In the genomic region with DNA sequence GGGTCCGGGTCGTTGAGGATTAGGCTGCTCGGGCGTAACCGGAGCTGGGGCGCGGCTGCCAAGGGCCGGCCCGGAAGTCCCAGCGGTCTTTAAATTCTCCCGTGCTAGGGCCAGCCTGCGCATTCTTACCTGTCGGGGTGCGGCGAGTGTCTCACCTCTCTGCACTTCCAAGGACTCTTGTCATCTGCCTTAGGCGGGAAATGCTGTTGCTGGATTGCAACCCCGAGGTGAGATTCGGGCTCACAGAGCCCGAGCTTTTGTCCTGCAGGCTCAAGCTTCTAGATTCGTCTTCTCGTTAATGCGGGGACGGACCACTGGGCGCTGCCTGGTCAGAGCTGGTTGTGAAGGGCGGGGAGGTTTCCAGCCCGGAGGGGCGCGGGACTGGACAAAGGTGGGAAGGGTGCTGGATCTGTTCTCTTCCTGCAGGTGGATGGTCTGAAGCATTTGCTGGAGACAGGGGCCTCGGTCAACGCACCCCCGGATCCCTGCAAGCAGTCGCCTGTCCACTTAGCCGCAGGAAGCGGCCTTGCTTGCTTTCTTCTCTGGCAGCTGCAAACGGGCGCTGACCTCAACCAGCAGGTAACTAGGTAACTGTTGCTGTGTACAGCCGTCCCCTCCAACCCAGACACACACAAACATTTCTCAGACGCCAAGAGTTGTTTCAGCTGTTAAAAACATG, we compare ENCODE assay signal across 1 cellular context.
TF ChIP-seq lines count a peak whose summit lies in the region.

A gene with protein sequence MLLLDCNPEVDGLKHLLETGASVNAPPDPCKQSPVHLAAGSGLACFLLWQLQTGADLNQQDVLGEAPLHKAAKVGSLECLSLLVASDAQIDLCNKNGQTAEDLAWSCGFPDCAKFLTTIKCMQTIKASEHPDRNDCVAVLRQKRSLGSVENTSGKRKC (plus strand): TSS at position 118 of the 679 bp plus-strand sequence. CDS start 83 bp downstream, at position 201.

TF ChIP-seq in SK-N-SH treated with all-trans-retinoic acid at 6 μM for 48 hours, 23 proteins besides CTCF, POLR2A, EP300 and RAD21 (continued from another document):
- TF ChIP-seq, protein P1, sequence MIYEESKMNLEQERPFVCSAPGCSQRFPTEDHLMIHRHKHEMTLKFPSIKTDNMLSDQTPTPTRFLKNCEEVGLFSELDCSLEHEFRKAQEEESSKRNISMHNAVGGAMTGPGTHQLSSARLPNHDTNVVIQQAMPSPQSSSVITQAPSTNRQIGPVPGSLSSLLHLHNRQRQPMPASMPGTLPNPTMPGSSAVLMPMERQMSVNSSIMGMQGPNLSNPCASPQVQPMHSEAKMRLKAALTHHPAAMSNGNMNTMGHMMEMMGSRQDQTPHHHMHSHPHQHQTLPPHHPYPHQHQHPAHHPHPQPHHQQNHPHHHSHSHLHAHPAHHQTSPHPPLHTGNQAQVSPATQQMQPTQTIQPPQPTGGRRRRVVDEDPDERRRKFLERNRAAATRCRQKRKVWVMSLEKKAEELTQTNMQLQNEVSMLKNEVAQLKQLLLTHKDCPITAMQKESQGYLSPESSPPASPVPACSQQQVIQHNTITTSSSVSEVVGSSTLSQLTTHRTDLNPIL (CRISPR knock-in tag; IDR thresholded peaks at IDR 0.05; ENCODE audit: low read depth), result no peak
- no peak for TF ChIP-seq ZFP30 (CRISPR knock-in tag; IDR thresholded peaks at IDR 0.05)
- TF ChIP-seq CSDC2 (CRISPR knock-in tag; IDR thresholded peaks at IDR 0.05), result no peak
- no peak for TF ChIP-seq ZNF70 (CRISPR knock-in tag; IDR thresholded peaks at IDR 0.05)
- TF ChIP-seq, protein P2, sequence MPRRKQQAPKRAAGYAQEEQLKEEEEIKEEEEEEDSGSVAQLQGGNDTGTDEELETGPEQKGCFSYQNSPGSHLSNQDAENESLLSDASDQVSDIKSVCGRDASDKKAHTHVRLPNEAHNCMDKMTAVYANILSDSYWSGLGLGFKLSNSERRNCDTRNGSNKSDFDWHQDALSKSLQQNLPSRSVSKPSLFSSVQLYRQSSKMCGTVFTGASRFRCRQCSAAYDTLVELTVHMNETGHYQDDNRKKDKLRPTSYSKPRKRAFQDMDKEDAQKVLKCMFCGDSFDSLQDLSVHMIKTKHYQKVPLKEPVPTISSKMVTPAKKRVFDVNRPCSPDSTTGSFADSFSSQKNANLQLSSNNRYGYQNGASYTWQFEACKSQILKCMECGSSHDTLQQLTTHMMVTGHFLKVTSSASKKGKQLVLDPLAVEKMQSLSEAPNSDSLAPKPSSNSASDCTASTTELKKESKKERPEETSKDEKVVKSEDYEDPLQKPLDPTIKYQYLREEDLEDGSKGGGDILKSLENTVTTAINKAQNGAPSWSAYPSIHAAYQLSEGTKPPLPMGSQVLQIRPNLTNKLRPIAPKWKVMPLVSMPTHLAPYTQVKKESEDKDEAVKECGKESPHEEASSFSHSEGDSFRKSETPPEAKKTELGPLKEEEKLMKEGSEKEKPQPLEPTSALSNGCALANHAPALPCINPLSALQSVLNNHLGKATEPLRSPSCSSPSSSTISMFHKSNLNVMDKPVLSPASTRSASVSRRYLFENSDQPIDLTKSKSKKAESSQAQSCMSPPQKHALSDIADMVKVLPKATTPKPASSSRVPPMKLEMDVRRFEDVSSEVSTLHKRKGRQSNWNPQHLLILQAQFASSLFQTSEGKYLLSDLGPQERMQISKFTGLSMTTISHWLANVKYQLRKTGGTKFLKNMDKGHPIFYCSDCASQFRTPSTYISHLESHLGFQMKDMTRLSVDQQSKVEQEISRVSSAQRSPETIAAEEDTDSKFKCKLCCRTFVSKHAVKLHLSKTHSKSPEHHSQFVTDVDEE (CRISPR knock-in tag; IDR thresholded peaks at IDR 0.05), result no peak
- no peak for TF ChIP-seq GLIS3 (CRISPR knock-in tag; IDR thresholded peaks at IDR 0.05)
- no peak for TF ChIP-seq ESRRG (CRISPR knock-in tag; IDR thresholded peaks at IDR 0.05)
- TF ChIP-seq, protein P3, sequence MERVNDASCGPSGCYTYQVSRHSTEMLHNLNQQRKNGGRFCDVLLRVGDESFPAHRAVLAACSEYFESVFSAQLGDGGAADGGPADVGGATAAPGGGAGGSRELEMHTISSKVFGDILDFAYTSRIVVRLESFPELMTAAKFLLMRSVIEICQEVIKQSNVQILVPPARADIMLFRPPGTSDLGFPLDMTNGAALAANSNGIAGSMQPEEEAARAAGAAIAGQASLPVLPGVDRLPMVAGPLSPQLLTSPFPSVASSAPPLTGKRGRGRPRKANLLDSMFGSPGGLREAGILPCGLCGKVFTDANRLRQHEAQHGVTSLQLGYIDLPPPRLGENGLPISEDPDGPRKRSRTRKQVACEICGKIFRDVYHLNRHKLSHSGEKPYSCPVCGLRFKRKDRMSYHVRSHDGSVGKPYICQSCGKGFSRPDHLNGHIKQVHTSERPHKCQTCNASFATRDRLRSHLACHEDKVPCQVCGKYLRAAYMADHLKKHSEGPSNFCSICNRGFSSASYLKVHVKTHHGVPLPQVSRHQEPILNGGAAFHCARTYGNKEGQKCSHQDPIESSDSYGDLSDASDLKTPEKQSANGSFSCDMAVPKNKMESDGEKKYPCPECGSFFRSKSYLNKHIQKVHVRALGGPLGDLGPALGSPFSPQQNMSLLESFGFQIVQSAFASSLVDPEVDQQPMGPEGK (CRISPR knock-in tag; IDR thresholded peaks at IDR 0.05; ENCODE audit: borderline replicate concordance), result no peak
- no peak for TF ChIP-seq RARB (CRISPR knock-in tag; IDR thresholded peaks at IDR 0.05)
- no peak for TF ChIP-seq PPARA (CRISPR knock-in tag; IDR thresholded peaks at IDR 0.05; ENCODE audit: borderline replicate concordance)
- TF ChIP-seq ZFP3 (CRISPR knock-in tag; IDR thresholded peaks at IDR 0.05), result no peak
- no peak for TF ChIP-seq SNAI2 (CRISPR knock-in tag; IDR thresholded peaks at IDR 0.05)
- TF ChIP-seq TOX (CRISPR knock-in tag; IDR thresholded peaks at IDR 0.05; ENCODE audit: borderline replicate concordance), result no peak
- TF ChIP-seq TCF4 (CRISPR knock-in tag; IDR thresholded peaks at IDR 0.05; ENCODE audit: borderline replicate concordance), result no peak
- TF ChIP-seq ZNF8 (CRISPR knock-in tag; IDR thresholded peaks at IDR 0.05), result no peak
- TF ChIP-seq ZC3H10 (CRISPR knock-in tag; IDR thresholded peaks at IDR 0.05), result no peak
